ENCODE assay signal across 8 cellular contexts in the genomic region with DNA sequence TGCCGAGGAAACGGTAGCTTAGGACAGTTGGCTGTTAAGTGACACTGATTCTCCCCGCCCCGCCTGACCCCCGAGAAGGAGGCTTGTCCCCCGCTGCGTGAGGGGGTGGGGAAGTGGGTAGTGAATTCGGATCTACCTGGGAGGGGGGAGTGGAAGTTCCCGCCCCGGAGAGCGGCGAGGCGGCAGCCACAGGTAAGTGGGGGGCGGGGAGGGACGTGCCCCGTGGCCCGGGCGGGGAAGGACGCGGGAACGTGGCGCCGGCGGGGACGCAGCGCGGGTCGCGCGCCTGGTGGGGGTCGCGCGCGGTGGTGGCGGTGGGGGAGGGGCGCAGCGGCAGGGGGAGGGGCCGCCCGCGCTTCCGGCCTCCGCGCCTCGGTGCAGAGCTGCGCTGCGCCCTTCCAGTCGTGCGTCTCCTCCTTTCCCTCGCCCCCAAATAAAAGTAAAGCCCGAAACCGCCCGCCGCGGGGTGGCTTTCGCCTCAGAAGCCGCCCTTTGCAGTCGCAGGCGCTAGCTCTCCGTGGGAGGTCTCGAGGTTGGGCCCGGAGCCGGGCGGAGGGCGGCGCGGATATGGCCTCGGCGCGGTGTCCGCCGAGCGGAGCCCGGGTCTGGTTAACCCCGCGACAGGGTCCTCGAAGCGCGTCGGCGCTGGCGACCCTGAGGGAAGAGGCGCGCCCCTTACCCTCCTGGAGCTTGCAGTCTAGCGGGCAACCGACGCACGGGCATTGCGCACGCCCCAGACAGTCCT.
DNase-seq lines count a peak whose midpoint lies in the region; ATAC-seq and TF ChIP-seq lines count a peak whose summit lies in the region.

No MANE protein-coding gene starts in this region.

- H3K27ac ChIP-seq in iPS-20b (ENCODE audit: low read length) = peak overlapping the region; percentile 80

- H3K4me1 ChIP-seq in iPS-20b (ENCODE audit: insufficient read depth, low read length) = peaks cover 4% of the 10 kb centered on the region; the same call in 1 of the 2 replicates

- in situ Hi-C loops in astrocyte of the spinal cord (cut with HindIII; ENCODE audit: low sequenced_read_pairs) = no loop called here

- H3K27me3 ChIP-seq in iPS-20b (ENCODE audit: insufficient read depth, low read length) = no peaks in the 10 kb centered on the region

- H3K9ac ChIP-seq in iPS-20b (ENCODE audit: low read depth, low read length) = peak overlapping the region; percentile 93

- H3K4me3 ChIP-seq in astrocyte of the spinal cord (ENCODE audit: low read depth, low read length) (peak overlapping the region; percentile 88), iPS-20b (ENCODE audit: low read length) (peak overlapping the region; percentile 80)

- H3K9me3 ChIP-seq in iPS-20b (ENCODE audit: insufficient read depth, low read depth, low read length) = no peaks in the 10 kb centered on the region

- ATAC-seq in GM21526 (IDR thresholded peaks at IDR 0.05; ENCODE audit: low FRiP score, unreplicated experiment) = peak; percentile 34

- no peak for TF ChIP-seq CTCF in astrocyte of the spinal cord (IDR thresholded peaks at IDR 0.05; ENCODE audit: low read depth, low read length)

- no peaks in the 10 kb centered on the region for H3K36me3 ChIP-seq in iPS-20b (ENCODE audit: insufficient read depth, low read depth, low read length)

- DNase-seq in EL = peak; percentile 61
- peak; percentile 90 for DNase-seq in KG1 (lab: John Stamatoyannopoulos, UW)
- DNase-seq in T-helper 9 cell = peak; percentile 76
- peak; percentile 39 for DNase-seq in astrocyte of the spinal cord (ENCODE audit: low read depth, low spot score)
- DNase-seq in stimulated activated CD4-positive, alpha-beta T cell treated with anti-CD3 and anti-CD28 coated beads, Interleukin-12 subunit alpha, Interleukin-12 subunit beta, amount 100 ng/mL, for 24 hours (ENCODE audit: low read depth in 2 of 2) = peak; percentile 60
- DNase-seq in HuH-7 (ENCODE audit: low spot score) = no peak
